In genomic region chr14:59333668-59334067, GRCh38 we compare ENCODE assay signal across 8 cellular contexts.
A peak's percentile ranks its signal among the peaks of the same experiment; 100 is the strongest.
DNase-seq lines count a peak whose midpoint lies in the region; ATAC-seq, FAIRE-seq and TF ChIP-seq lines count a peak whose summit lies in the region.

No MANE protein-coding gene starts in this region.

- peaks cover 9 to 87% (median 68%) of the 10 kb centered on the region in 12 donors for H3K4me1 ChIP-seq in heart left ventricle

- DNase-seq in GM03348 (ENCODE audit: low spot score), result peak; percentile 81
- DNase-seq in SKM-1 treated with dmso at 0.1 percent for 144 hours (lab: John Stamatoyannopoulos, UW; ENCODE audit: unreplicated experiment), result peak; percentile 24
- DNase-seq in heart left ventricle, result peak in 2 of 5 donors; percentile 39 to 56
- no peak for DNase-seq in sciatic nerve (ENCODE audit: low spot score)
- DNase-seq in LoVo (ENCODE audit: low spot score), result no peak
- no peak for DNase-seq in NCI-H82 treated with DMSO at 0.1 percent for 48 hours (lab: John Stamatoyannopoulos, UW; ENCODE audit: unreplicated experiment)
- no peak for DNase-seq in frontal cortex (ENCODE audit: low spot score in 2 of 2)

- ATAC-seq in heart left ventricle (peak; percentile 91 to 93 (median 92)), sciatic nerve (peak; percentile 90), HG02623 (IDR thresholded peaks at IDR 0.05; ENCODE audit: unreplicated experiment) (no peak)

- no peaks in the 10 kb centered on the region for H3K9me3 ChIP-seq in heart left ventricle

- peak overlapping the region in 4 of 12 donors; percentile 3 to 11 (median 4) for H3K4me3 ChIP-seq in heart left ventricle

- no peak for TF ChIP-seq CTCF in heart left ventricle (IDR thresholded peaks at IDR 0.05)

- no peaks in the 10 kb centered on the region for H3K27me3 ChIP-seq in heart left ventricle

- intact Hi-C loops in heart left ventricle (cut with DNase I), result loop anchor here in 8 of 10 donors (5.0 to 10.0 kb wide), 6 partner anchors 39 to 146 kb away; partner anchors contain the start of gene DAAM1 (in 1 of the 8)
- intact Hi-C loops in sciatic nerve (cut with DNase I), result no loop called here

- peaks cover 0 to 50% (median 26%) of the 10 kb centered on the region in 9 donors for H3K36me3 ChIP-seq in heart left ventricle

- WGBS in heart left ventricle, 4 donors, result 3 to 21% (median 10%) methylated on average over 1 of the region's 1 CpG

- FAIRE-seq in frontal cortex (lab: Jason Lieb, UNC), result no peak

- TF ChIP-seq POLR2A in heart left ventricle (IDR thresholded peaks at IDR 0.05), result no peak

- peak overlapping the region; percentile 72 to 92 (median 82) for H3K27ac ChIP-seq in heart left ventricle

Comparison
In these comparisons a context has a peak if more than half of its experiments do, and no peak if none do; other contexts are left out.
1. DNase-seq: peak in GM03348 (single experiment) and SKM-1 treated with dmso at 0.1 percent for 144 hours (single experiment); none in sciatic nerve (single experiment), LoVo (single experiment), NCI-H82 treated with DMSO at 0.1 percent for 48 hours (single experiment) and frontal cortex (0 of 2).